1 cellular context compared by ENCODE assay signal in the genomic region with DNA sequence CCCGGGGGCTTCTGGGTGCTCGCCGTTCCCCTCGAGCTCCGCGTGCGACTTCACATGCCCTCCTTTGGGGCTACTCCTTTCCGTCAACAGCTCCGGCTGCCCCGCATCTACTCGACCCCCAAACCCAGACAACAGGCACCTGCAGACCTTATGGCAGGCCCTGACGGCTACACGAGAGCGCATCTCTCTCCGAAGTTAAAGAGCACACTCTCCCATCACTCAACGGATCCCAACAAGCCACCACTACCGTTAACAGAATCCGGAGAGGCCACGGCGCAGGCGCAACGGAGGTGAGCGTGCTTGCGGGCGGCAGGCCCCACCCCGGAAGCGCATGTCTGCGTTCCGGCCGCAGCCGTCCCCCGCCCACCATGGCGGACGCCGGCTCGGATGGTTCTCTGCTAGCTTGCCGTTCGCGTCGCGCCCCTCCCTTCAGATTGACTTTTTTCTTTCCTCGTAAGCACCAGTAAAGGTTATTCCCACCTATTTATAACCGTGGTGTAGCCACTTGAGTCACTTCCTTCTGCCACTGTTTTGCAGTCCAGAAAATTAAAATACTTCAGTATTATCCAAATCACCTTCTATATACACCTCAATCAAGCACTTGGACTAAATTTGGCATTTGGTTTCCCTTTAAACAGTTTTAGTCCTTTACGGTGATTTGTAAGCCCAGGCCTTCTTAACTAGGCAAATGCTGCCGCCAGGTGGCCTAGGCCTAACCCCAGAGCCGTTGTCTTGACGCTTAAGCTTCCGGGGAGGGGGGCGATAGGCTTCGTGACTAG.
A peak's percentile ranks its signal among the peaks of the same experiment; 100 is the strongest.
TF ChIP-seq lines count a peak whose summit lies in the region.

A gene (minus strand): TSS at position 269 of the 779 bp plus-strand sequence. CDS start 86 bp downstream, at position 183.

TF ChIP-seq in K562, 482 proteins besides CTCF, POLR2A, EP300 and RAD21 (continued from another document and continues in another):
- TF ChIP-seq, protein P1, sequence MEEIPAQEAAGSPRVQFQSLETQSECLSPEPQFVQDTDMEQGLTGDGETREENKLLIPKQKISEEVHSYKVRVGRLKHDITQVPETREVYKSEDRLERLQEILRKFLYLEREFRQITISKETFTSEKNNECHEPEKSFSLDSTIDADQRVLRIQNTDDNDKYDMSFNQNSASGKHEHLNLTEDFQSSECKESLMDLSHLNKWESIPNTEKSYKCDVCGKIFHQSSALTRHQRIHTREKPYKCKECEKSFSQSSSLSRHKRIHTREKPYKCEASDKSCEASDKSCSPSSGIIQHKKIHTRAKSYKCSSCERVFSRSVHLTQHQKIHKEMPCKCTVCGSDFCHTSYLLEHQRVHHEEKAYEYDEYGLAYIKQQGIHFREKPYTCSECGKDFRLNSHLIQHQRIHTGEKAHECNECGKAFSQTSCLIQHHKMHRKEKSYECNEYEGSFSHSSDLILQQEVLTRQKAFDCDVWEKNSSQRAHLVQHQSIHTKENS (CRISPR knock-in tag; IDR thresholded peaks at IDR 0.05), result peak; percentile 70; the same call in 1 of the 2 replicates
- TF ChIP-seq, protein P2, sequence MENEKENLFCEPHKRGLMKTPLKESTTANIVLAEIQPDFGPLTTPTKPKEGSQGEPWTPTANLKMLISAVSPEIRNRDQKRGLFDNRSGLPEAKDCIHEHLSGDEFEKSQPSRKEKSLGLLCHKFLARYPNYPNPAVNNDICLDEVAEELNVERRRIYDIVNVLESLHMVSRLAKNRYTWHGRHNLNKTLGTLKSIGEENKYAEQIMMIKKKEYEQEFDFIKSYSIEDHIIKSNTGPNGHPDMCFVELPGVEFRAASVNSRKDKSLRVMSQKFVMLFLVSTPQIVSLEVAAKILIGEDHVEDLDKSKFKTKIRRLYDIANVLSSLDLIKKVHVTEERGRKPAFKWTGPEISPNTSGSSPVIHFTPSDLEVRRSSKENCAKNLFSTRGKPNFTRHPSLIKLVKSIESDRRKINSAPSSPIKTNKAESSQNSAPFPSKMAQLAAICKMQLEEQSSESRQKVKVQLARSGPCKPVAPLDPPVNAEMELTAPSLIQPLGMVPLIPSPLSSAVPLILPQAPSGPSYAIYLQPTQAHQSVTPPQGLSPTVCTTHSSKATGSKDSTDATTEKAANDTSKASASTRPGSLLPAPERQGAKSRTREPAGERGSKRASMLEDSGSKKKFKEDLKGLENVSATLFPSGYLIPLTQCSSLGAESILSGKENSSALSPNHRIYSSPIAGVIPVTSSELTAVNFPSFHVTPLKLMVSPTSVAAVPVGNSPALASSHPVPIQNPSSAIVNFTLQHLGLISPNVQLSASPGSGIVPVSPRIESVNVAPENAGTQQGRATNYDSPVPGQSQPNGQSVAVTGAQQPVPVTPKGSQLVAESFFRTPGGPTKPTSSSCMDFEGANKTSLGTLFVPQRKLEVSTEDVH (IDR thresholded peaks at IDR 0.05; ENCODE audit: low read depth, partially characterized antibody), result peak; percentile 88
- TF ChIP-seq, protein P3, sequence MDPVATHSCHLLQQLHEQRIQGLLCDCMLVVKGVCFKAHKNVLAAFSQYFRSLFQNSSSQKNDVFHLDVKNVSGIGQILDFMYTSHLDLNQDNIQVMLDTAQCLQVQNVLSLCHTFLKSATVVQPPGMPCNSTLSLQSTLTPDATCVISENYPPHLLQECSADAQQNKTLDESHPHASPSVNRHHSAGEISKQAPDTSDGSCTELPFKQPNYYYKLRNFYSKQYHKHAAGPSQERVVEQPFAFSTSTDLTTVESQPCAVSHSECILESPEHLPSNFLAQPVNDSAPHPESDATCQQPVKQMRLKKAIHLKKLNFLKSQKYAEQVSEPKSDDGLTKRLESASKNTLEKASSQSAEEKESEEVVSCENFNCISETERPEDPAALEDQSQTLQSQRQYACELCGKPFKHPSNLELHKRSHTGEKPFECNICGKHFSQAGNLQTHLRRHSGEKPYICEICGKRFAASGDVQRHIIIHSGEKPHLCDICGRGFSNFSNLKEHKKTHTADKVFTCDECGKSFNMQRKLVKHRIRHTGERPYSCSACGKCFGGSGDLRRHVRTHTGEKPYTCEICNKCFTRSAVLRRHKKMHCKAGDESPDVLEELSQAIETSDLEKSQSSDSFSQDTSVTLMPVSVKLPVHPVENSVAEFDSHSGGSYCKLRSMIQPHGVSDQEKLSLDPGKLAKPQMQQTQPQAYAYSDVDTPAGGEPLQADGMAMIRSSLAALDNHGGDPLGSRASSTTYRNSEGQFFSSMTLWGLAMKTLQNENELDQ (CRISPR knock-in tag; IDR thresholded peaks at IDR 0.05; ENCODE audit: borderline replicate concordance), result 0 out of 2 replicates have a peak, but pooled peaks have one; percentile 5
- TF ChIP-seq, protein P4, sequence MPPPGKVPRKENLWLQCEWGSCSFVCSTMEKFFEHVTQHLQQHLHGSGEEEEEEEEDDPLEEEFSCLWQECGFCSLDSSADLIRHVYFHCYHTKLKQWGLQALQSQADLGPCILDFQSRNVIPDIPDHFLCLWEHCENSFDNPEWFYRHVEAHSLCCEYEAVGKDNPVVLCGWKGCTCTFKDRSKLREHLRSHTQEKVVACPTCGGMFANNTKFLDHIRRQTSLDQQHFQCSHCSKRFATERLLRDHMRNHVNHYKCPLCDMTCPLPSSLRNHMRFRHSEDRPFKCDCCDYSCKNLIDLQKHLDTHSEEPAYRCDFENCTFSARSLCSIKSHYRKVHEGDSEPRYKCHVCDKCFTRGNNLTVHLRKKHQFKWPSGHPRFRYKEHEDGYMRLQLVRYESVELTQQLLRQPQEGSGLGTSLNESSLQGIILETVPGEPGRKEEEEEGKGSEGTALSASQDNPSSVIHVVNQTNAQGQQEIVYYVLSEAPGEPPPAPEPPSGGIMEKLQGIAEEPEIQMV (tag; conservative IDR thresholded peaks at IDR 0.05; ENCODE audit: low read depth), result 0 out of 2 replicates have a peak, but pooled peaks have one; percentile 50
- no peak for TF ChIP-seq CBFA2T2 (conservative IDR thresholded peaks at IDR 0.05)
- TF ChIP-seq LARP7 (IDR thresholded peaks at IDR 0.05), result 0 out of 2 replicates have a peak, but pooled peaks have one; percentile 32
- TF ChIP-seq ZNF175 (CRISPR knock-in tag; IDR thresholded peaks at IDR 0.05; ENCODE audit: low read depth), result no peak
- TF ChIP-seq, protein P5, sequence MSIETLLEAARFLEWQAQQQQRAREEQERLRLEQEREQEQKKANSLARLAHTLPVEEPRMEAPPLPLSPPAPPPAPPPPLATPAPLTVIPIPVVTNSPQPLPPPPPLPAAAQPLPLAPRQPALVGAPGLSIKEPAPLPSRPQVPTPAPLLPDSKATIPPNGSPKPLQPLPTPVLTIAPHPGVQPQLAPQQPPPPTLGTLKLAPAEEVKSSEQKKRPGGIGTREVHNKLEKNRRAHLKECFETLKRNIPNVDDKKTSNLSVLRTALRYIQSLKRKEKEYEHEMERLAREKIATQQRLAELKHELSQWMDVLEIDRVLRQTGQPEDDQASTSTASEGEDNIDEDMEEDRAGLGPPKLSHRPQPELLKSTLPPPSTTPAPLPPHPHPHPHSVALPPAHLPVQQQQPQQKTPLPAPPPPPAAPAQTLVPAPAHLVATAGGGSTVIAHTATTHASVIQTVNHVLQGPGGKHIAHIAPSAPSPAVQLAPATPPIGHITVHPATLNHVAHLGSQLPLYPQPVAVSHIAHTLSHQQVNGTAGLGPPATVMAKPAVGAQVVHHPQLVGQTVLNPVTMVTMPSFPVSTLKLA (conservative IDR thresholded peaks at IDR 0.05), result peak; percentile 87 to 94
- peak; percentile 64; the same call in 1 of the 2 replicates for TF ChIP-seq MXI1 (IDR thresholded peaks at IDR 0.05; ENCODE audit: low read depth, low read length)
- peak; percentile 80 for TF ChIP-seq TAF1 (IDR thresholded peaks at IDR 0.05; ENCODE audit: control insufficient read depth, extremely low read depth, insufficient read depth, low read length, severe bottlenecking)
- no peak for TF ChIP-seq TRIM28 (IDR thresholded peaks at IDR 0.05)
- peak; percentile 70 for TF ChIP-seq NCOR1 (IDR thresholded peaks at IDR 0.05)
- no peak for TF ChIP-seq ZNF184 (CRISPR knock-in tag; IDR thresholded peaks at IDR 0.05)
- TF ChIP-seq, protein P6, sequence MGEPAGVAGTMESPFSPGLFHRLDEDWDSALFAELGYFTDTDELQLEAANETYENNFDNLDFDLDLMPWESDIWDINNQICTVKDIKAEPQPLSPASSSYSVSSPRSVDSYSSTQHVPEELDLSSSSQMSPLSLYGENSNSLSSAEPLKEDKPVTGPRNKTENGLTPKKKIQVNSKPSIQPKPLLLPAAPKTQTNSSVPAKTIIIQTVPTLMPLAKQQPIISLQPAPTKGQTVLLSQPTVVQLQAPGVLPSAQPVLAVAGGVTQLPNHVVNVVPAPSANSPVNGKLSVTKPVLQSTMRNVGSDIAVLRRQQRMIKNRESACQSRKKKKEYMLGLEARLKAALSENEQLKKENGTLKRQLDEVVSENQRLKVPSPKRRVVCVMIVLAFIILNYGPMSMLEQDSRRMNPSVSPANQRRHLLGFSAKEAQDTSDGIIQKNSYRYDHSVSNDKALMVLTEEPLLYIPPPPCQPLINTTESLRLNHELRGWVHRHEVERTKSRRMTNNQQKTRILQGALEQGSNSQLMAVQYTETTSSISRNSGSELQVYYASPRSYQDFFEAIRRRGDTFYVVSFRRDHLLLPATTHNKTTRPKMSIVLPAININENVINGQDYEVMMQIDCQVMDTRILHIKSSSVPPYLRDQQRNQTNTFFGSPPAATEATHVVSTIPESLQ (CRISPR knock-in tag; IDR thresholded peaks at IDR 0.05), result 0 out of 2 replicates have a peak, but pooled peaks have one; percentile 49
- TF ChIP-seq MEF2A (IDR thresholded peaks at IDR 0.05; ENCODE audit: control insufficient read depth, low read depth, low read length), result 0 out of 2 replicates have a peak, but pooled peaks have one; percentile 3
- peak; percentile 65 for TF ChIP-seq BHLHE40 (IDR thresholded peaks at IDR 0.05; ENCODE audit: low read length)
- no peak for TF ChIP-seq DACH1 (IDR thresholded peaks at IDR 0.05; ENCODE audit: partially characterized antibody)
- peak; percentile 75 for TF ChIP-seq TAF9B (IDR thresholded peaks at IDR 0.05; ENCODE audit: partially characterized antibody)
- TF ChIP-seq EGR1 (conservative IDR thresholded peaks at IDR 0.05), result peak; percentile 72
- peak; percentile 95 for TF ChIP-seq ETV5 (CRISPR knock-in tag; IDR thresholded peaks at IDR 0.05; ENCODE audit: low read depth)
- TF ChIP-seq KLF16 (IDR thresholded peaks at IDR 0.05), result 0 out of 2 replicates have a peak, but pooled peaks have one; percentile 37
- TF ChIP-seq HMGN3 (IDR thresholded peaks at IDR 0.05; ENCODE audit: borderline replicate concordance, extremely low read depth, insufficient read length, low read depth, low read length), result peak; percentile 93
- no peak for TF ChIP-seq TCFL5 (CRISPR knock-in tag; conservative IDR thresholded peaks at IDR 0.05)
- TF ChIP-seq ETV6 (IDR thresholded peaks at IDR 0.05; ENCODE audit: borderline replicate concordance in 1 of 2, low read depth in 2 of 2, low read length in 1 of 2), result 0 out of 4 replicates have a peak, but pooled peaks of 1 of the 2 experiments have one; percentile 20
- 0 out of 2 replicates have a peak, but pooled peaks have one; percentile 36 for TF ChIP-seq ETV6 (CRISPR knock-in tag; IDR thresholded peaks at IDR 0.05; ENCODE audit: borderline replicate concordance)
- TF ChIP-seq, protein P7, sequence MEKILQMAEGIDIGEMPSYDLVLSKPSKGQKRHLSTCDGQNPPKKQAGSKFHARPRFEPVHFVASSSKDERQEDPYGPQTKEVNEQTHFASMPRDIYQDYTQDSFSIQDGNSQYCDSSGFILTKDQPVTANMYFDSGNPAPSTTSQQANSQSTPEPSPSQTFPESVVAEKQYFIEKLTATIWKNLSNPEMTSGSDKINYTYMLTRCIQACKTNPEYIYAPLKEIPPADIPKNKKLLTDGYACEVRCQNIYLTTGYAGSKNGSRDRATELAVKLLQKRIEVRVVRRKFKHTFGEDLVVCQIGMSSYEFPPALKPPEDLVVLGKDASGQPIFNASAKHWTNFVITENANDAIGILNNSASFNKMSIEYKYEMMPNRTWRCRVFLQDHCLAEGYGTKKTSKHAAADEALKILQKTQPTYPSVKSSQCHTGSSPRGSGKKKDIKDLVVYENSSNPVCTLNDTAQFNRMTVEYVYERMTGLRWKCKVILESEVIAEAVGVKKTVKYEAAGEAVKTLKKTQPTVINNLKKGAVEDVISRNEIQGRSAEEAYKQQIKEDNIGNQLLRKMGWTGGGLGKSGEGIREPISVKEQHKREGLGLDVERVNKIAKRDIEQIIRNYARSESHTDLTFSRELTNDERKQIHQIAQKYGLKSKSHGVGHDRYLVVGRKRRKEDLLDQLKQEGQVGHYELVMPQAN (IDR thresholded peaks at IDR 0.05; ENCODE audit: borderline replicate concordance), result peak; percentile 90
- TF ChIP-seq ARNT (IDR thresholded peaks at IDR 0.05), result no peak; a peak in 1 of 4 replicates
- TF ChIP-seq ZNF324 (CRISPR knock-in tag; IDR thresholded peaks at IDR 0.05), result 0 out of 2 replicates have a peak, but pooled peaks have one; percentile 48
- TF ChIP-seq, protein P8, sequence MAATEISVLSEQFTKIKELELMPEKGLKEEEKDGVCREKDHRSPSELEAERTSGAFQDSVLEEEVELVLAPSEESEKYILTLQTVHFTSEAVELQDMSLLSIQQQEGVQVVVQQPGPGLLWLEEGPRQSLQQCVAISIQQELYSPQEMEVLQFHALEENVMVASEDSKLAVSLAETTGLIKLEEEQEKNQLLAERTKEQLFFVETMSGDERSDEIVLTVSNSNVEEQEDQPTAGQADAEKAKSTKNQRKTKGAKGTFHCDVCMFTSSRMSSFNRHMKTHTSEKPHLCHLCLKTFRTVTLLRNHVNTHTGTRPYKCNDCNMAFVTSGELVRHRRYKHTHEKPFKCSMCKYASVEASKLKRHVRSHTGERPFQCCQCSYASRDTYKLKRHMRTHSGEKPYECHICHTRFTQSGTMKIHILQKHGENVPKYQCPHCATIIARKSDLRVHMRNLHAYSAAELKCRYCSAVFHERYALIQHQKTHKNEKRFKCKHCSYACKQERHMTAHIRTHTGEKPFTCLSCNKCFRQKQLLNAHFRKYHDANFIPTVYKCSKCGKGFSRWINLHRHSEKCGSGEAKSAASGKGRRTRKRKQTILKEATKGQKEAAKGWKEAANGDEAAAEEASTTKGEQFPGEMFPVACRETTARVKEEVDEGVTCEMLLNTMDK (IDR thresholded peaks at IDR 0.05; ENCODE audit: borderline replicate concordance, insufficient read depth, low read depth, low read length, poor library complexity, severe bottlenecking), result peak; percentile 64
- TF ChIP-seq ZNF143 (CRISPR knock-in tag; IDR thresholded peaks at IDR 0.05), result peak; percentile 71; the same call in 1 of the 2 replicates
- TF ChIP-seq, protein P9, sequence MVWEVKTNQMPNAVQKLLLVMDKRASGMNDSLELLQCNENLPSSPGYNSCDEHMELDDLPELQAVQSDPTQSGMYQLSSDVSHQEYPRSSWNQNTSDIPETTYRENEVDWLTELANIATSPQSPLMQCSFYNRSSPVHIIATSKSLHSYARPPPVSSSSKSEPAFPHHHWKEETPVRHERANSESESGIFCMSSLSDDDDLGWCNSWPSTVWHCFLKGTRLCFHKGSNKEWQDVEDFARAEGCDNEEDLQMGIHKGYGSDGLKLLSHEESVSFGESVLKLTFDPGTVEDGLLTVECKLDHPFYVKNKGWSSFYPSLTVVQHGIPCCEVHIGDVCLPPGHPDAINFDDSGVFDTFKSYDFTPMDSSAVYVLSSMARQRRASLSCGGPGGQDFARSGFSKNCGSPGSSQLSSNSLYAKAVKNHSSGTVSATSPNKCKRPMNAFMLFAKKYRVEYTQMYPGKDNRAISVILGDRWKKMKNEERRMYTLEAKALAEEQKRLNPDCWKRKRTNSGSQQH (CRISPR knock-in tag; IDR thresholded peaks at IDR 0.05), result peak; percentile 84
- TF ChIP-seq RFX1 (IDR thresholded peaks at IDR 0.05), result peak; percentile 46; the same call in 1 of the 2 replicates
- TF ChIP-seq, protein P10, sequence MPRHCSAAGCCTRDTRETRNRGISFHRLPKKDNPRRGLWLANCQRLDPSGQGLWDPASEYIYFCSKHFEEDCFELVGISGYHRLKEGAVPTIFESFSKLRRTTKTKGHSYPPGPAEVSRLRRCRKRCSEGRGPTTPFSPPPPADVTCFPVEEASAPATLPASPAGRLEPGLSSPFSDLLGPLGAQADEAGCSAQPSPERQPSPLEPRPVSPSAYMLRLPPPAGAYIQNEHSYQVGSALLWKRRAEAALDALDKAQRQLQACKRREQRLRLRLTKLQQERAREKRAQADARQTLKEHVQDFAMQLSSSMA (CRISPR knock-in tag; IDR thresholded peaks at IDR 0.05), result 0 out of 2 replicates have a peak, but pooled peaks have one; percentile 21
